8 cellular contexts compared by ENCODE assay signal in genomic region chr2:208265371-208265806, GRCh38. TPM values are rescaled to one million over a fixed set of nuclear protein-coding genes. Genes with fewer than 3 reads are reported as not detected.
A peak's percentile ranks its signal among the peaks of the same experiment; 100 is the strongest.
DNase-seq lines count a peak whose midpoint lies in the region; ATAC-seq and TF ChIP-seq lines count a peak whose summit lies in the region.

No MANE protein-coding gene starts in this region.

- H3K27me3 ChIP-seq in IMR-90 (ENCODE audit: control insufficient read depth, insufficient read depth, low read length): no peaks in the 10 kb centered on the region
- no peaks in the 10 kb centered on the region for H3K27me3 ChIP-seq in WERI-Rb-1 (ENCODE audit: insufficient read depth, low read depth, severe bottlenecking)
- H3K27me3 ChIP-seq in duodenal mucosa (ENCODE audit: control insufficient read depth in 1 of 2, insufficient read depth in 2 of 2, low read length in 2 of 2): no peaks in the 10 kb centered on the region

- POLR2A ChIA-PET in IMR-90 (lab: Charles Lee; ENCODE audit: unreplicated experiment): interaction anchor here (0.6 kb wide), 1 partner anchor 53 kb away, joined by 15 read pairs; no protein-coding TSS in a partner anchor

- H2BK5ac ChIP-seq in IMR-90 (ENCODE audit: low read depth, low read length, poor library complexity, severe bottlenecking): peak overlapping the region; percentile 81

- H3K14ac ChIP-seq in IMR-90 (replicated peaks; ENCODE audit: low read depth, low read length): peak overlapping the region; percentile 94

- peak overlapping the region; percentile 90 for H3K4me3 Mint-ChIP-seq in memory B cell

- peaks cover 25% of the 10 kb centered on the region for H3K4me1 Mint-ChIP-seq in memory B cell

- dilution Hi-C loops in IMR-90 (cut with HindIII; ENCODE audit: low sequenced_read_pairs, unreplicated experiment): no loop called here

- H3K56ac ChIP-seq in IMR-90 (ENCODE audit: extremely low read depth, insufficient read depth, low read length): peak overlapping the region; percentile 40; the same call in 1 of the 2 replicates

- TF ChIP-seq CTCF in IMR-90 (conservative IDR thresholded peaks at IDR 0.05; ENCODE audit: low read depth, low read length): no peak
- TF ChIP-seq CTCF in WERI-Rb-1 (IDR thresholded peaks at IDR 0.05; ENCODE audit: low read depth, low read length): no peak

- 7% methylated on average over 3 of the region's 9 CpGs; no CpG with 5 or more reads in 1 of the 2 experiments for WGBS in IMR-90 (ENCODE audit: extremely low coverage in 2 of 2, insufficient read length in 1 of 2), 2 experiments

- H3K4me1 ChIP-seq in IMR-90 (ENCODE audit: control insufficient read depth, insufficient read depth, low read length): peaks cover 5% of the 10 kb centered on the region; the same call in 1 of the 2 replicates
- peaks cover 16 to 26% of the 10 kb centered on the region in 2 donors for H3K4me1 ChIP-seq in duodenal mucosa (ENCODE audit: control insufficient read depth in 1 of 2, insufficient read depth in 2 of 2, low read length in 2 of 2)

- H3K27ac ChIP-seq in IMR-90 (ENCODE audit: insufficient read depth, low read length) (peak overlapping the region; percentile 64), WERI-Rb-1 (peak overlapping the region; percentile 79), duodenal mucosa (ENCODE audit: low read depth, low read length) (peak overlapping the region; percentile 68)

- peak overlapping the region; percentile 24; the same call in 1 of the 2 replicates for H2BK20ac ChIP-seq in IMR-90 (ENCODE audit: low read depth, low read length)

- peak overlapping the region; percentile 75 for H2BK120ac ChIP-seq in IMR-90 (ENCODE audit: low read depth, low read length)

- peaks cover 2% of the 10 kb centered on the region for H3K9me3 Mint-ChIP-seq in memory B cell

- H3K79me1 ChIP-seq in IMR-90 (ENCODE audit: low read depth in 1 of 2, low read length in 2 of 2): peaks cover 3 to 16% of the 10 kb centered on the region in 2 experiments; a peak in 3 of 4 replicates

- peak overlapping the region; percentile 16; the same call in 1 of the 2 replicates for H3K18ac ChIP-seq in IMR-90 (ENCODE audit: low read depth, low read length)

- H3K9ac ChIP-seq in IMR-90 (ENCODE audit: low read depth, low read length): peak overlapping the region; percentile 62
- H3K9ac ChIP-seq in duodenal mucosa (ENCODE audit: low read depth in 1 of 2, low read length in 2 of 2): peak overlapping the region; percentile 81 to 85

- H3K27ac Mint-ChIP-seq in memory B cell: peak overlapping the region; percentile 94

- peak overlapping the region; percentile 70 for H3K23ac ChIP-seq in IMR-90 (ENCODE audit: low read depth, low read length)

- H3K36me3 ChIP-seq in IMR-90 (ENCODE audit: control insufficient read depth, insufficient read depth, low read length): no peaks in the 10 kb centered on the region
- H3K36me3 ChIP-seq in WERI-Rb-1: no peaks in the 10 kb centered on the region
- H3K36me3 ChIP-seq in duodenal mucosa (ENCODE audit: control insufficient read depth in 1 of 2, insufficient read depth in 2 of 2, low read length in 2 of 2): no peaks in the 10 kb centered on the region

- BruUV-seq in IMR-90 (replicated peaks; lab: Mats Ljungman, UMichigan): no TSS peak

- H2AK9ac ChIP-seq in IMR-90 (replicated peaks; ENCODE audit: low read depth, low read length, poor library complexity): peak overlapping the region; percentile 3

- peak overlapping the region; percentile 48 for H3K4me3 ChIP-seq in IMR-90 (ENCODE audit: insufficient read depth, low read depth, low read length)
- peak overlapping the region; percentile 97 for H3K4me3 ChIP-seq in WERI-Rb-1 (ENCODE audit: low read depth, low read length)
- peak overlapping the region; percentile 93 to 97 for H3K4me3 ChIP-seq in duodenal mucosa (ENCODE audit: low read depth in 1 of 2, low read length in 2 of 2)

- H2AFZ ChIP-seq in IMR-90 (replicated peaks; ENCODE audit: low read length, poor library complexity): peak overlapping the region; percentile 89

- peak overlapping the region; percentile 71 for H4K91ac ChIP-seq in IMR-90 (ENCODE audit: insufficient read depth, low read depth, low read length)

- peak overlapping the region; percentile 68 for H3K4me2 ChIP-seq in IMR-90 (ENCODE audit: low read depth, low read length)

- H3K9me3 ChIP-seq in IMR-90 (ENCODE audit: control insufficient read depth, insufficient read depth, low read length): no peaks in the 10 kb centered on the region
- H3K9me3 ChIP-seq in WERI-Rb-1 (ENCODE audit: severe bottlenecking): no peaks in the 10 kb centered on the region
- H3K9me3 ChIP-seq in duodenal mucosa (ENCODE audit: control insufficient read depth in 1 of 2, low read length in 2 of 2): no peaks in the 10 kb centered on the region

- peak overlapping the region; percentile 47 for H3K4ac ChIP-seq in IMR-90 (ENCODE audit: low read depth, low read length)

- CTCF ChIA-PET in IMR-90 (lab: Yijun Ruan, JAX): interaction anchor here (1.9 kb wide), 1 partner anchor 11 kb away, joined by 5 read pairs; the partner anchor contains the start of gene IDH1

- no peaks in the 10 kb centered on the region for H3K27me3 Mint-ChIP-seq in memory B cell

- ATAC-seq in GM21528 (IDR thresholded peaks at IDR 0.05; ENCODE audit: low FRiP score, unreplicated experiment) (peak; percentile 52), IMR-90 (ENCODE audit: low read depth) (peak; percentile 26), memory B cell (ENCODE audit: low read depth) (peak; percentile 70)

- no peak for TF ChIP-seq POLR2A in IMR-90 (IDR thresholded peaks at IDR 0.05; ENCODE audit: low read depth, low read length)

- DNase-seq in DMS 273 (lab: John Stamatoyannopoulos, UW; ENCODE audit: unreplicated experiment) (peak; percentile 60), DMS 273 treated with DMSO at 0.1 percent for 48 hours (lab: John Stamatoyannopoulos, UW) (no peak), IMR-90 (peak; percentile 53), WERI-Rb-1 (no peak), memory B cell (ENCODE audit: low spot score in 2 of 2) (peak; percentile 14 to 62), stromal cell of bone marrow (ENCODE audit: low read depth) (peak; percentile 7)

- H4K8ac ChIP-seq in IMR-90 (ENCODE audit: low read depth in 2 of 2, low read length in 2 of 2): peak overlapping the region; percentile 29 to 92

- H2AK5ac ChIP-seq in IMR-90 (ENCODE audit: low read depth, low read length): peak overlapping the region; percentile 54; the same call in 1 of the 2 replicates

- H4K20me1 ChIP-seq in IMR-90 (ENCODE audit: insufficient read depth, low read length): peaks cover 16% of the 10 kb centered on the region; the same call in 1 of the 2 replicates

- no peaks in the 10 kb centered on the region for H3K36me3 Mint-ChIP-seq in memory B cell

- TF ChIP-seq RAD21 in IMR-90 (IDR thresholded peaks at IDR 0.05; ENCODE audit: low read length): no peak

- peak overlapping the region; percentile 1; the same call in 1 of the 3 replicates for H2BK15ac ChIP-seq in IMR-90 (ENCODE audit: low read depth, low read length)

- peaks cover 8% of the 10 kb centered on the region for H3K9me1 ChIP-seq in IMR-90 (ENCODE audit: insufficient read depth, low read length)

- peak overlapping the region; percentile 21 for H4K5ac ChIP-seq in IMR-90 (ENCODE audit: low read depth, low read length)

- intact Hi-C loops in IMR-90 (cut with micrococcal nuclease): loop anchor here (1.0 kb wide), 1 partner anchor 640 kb away; the partner anchor contains the start of gene METTL21A

- in situ Hi-C loops in IMR-90 (cut with MboI; ENCODE audit: low sequenced_read_pairs): loop anchor here (25.0 kb wide), 1 partner anchor 528 kb away; no protein-coding TSS in a partner anchor

TF ChIP-seq in IMR-90, 13 proteins besides CTCF, POLR2A, EP300 and RAD21:
- TF ChIP-seq CEBPB (IDR thresholded peaks at IDR 0.05; ENCODE audit: low read depth, low read length) (no peak), MAFK (IDR thresholded peaks at IDR 0.05; ENCODE audit: low read depth, low read length) (0 out of 2 replicates have a peak, but pooled peaks have one; percentile 4), MAZ (IDR thresholded peaks at IDR 0.05; ENCODE audit: borderline replicate concordance, low read depth, low read length) (no peak)

RNA-seq across cellular contexts. Expression of gene PIKFYVE, which starts 0.7 kb away (rescaled TPM):
- 31.4 and 34.6 TPM in 2 replicates for total RNA-seq in IMR-90 (2012; rRNA removed)
- 7.3 and 9.3 TPM in 2 replicates for polyA plus RNA-seq in IMR-90 (2012; rRNA removed)
- polyA plus RNA-seq in IMR-90 (2012; cell fraction: cytosol; rRNA removed): 2.0 and 2.4 TPM in 2 replicates
- 3.1 and 18.0 TPM in 2 replicates for polyA plus RNA-seq in IMR-90 (2012; cell fraction: nucleus; rRNA removed; ENCODE audit: low replicate concordance)

RNA-seq across cellular contexts. Expression of gene IDH1, which starts 10.5 kb away (rescaled TPM):
- 77.1 and 104 TPM in 2 replicates for total RNA-seq in IMR-90 (2012; rRNA removed)
- polyA plus RNA-seq in IMR-90 (2012; rRNA removed): 42.7 and 53.5 TPM in 2 replicates
- 11.5 and 18.6 TPM in 2 replicates for polyA plus RNA-seq in IMR-90 (2012; cell fraction: cytosol; rRNA removed)
- polyA plus RNA-seq in IMR-90 (2012; cell fraction: nucleus; rRNA removed; ENCODE audit: low replicate concordance): 13.1 and 39.8 TPM in 2 replicates

Comparison
In these comparisons a context has a peak if more than half of its experiments do, and no peak if none do; other contexts are left out.
1. DNase-seq: peak in DMS 273 (single experiment), IMR-90 (single experiment), memory B cell (2 of 2) and stromal cell of bone marrow (single experiment); none in DMS 273 treated with DMSO at 0.1 percent for 48 hours (single experiment) and WERI-Rb-1 (single experiment).
2. Peak in every context shown above with its lines, with median percentiles within 50 percentile points of each other: ATAC-seq, H3K27ac ChIP-seq and H3K4me3 ChIP-seq.